Comparison of ENCODE assay signal across 8 cellular contexts in genomic region chr19:21835810-21836444, GRCh38. TPM values are rescaled to one million over a fixed set of nuclear protein-coding genes. Genes with fewer than 3 reads are reported as not detected.
DNase-seq lines count a peak whose midpoint lies in the region; ATAC-seq and TF ChIP-seq lines count a peak whose summit lies in the region.

TSS of gene ZNF43 (minus strand) at chr19:21836182. CDS start at chr19:21836038, 144 bp downstream.

- TF ChIP-seq POLR2A in testis (IDR thresholded peaks at IDR 0.05) = peak; percentile 45

- H3K4me1 Mint-ChIP-seq in Calu3 (ENCODE audit: low read depth, unreplicated experiment) = no peaks in the 10 kb centered on the region

- intact Hi-C loops in Calu3 (cut with micrococcal nuclease; ENCODE audit: unreplicated experiment) = no loop called here
- intact Hi-C loops in head of caudate nucleus (cut with DNase I) = no loop called here
- intact Hi-C loops in testis (cut with DNase I; ENCODE audit: low total_unique reads) = no loop called here

- H3K4me1 ChIP-seq in osteoblast (ENCODE audit: insufficient read depth, low read length) (peaks cover 12% of the 10 kb centered on the region), testis (peaks cover 5% of the 10 kb centered on the region)

- peaks cover 3% of the 10 kb centered on the region for H3K9me3 Mint-ChIP-seq in Calu3 (ENCODE audit: low read depth, unreplicated experiment)

- peak within 1 kb of the TSS; percentile 74 for H3K4me3 ChIP-seq in Jurkat, Clone E6-1 (ENCODE audit: low read length)
- H3K4me3 ChIP-seq in osteoblast (ENCODE audit: insufficient read depth, low read length) = peak within 1 kb of the TSS; percentile 90
- H3K4me3 ChIP-seq in testis = peak within 1 kb of the TSS; percentile 72 to 86

- CTCF ChIA-PET in Calu3 (lab: Charles Lee) = no interaction called here

- no peaks in the 10 kb centered on the region for H4K20me1 ChIP-seq in osteoblast (ENCODE audit: insufficient read depth, low read length)

- H3K27me3 ChIP-seq in osteoblast (ENCODE audit: insufficient read depth, low read length) = no peaks in the 10 kb centered on the region
- H3K27me3 ChIP-seq in testis = no peaks in the 10 kb centered on the region

- H3K9me3 ChIP-seq in osteoblast (ENCODE audit: low read depth, low read length) (no peaks in the 10 kb centered on the region), testis (no peaks in the 10 kb centered on the region)

- H3K36me3 Mint-ChIP-seq in Calu3 (ENCODE audit: insufficient read depth, unreplicated experiment) = peaks cover 8% of the 10 kb centered on the region

- H3K36me3 ChIP-seq in osteoblast (ENCODE audit: insufficient read depth, low read length) (no peaks in the 10 kb centered on the region), testis (ENCODE audit: low read depth, missing control alignments) (no peaks in the 10 kb centered on the region)

- peak; percentile 70 for DNase-seq in Calu3
- peak; percentile 92 for DNase-seq in Jurkat, Clone E6-1 (ENCODE audit: low read depth, low spot score)
- peak; percentile 86 for DNase-seq in activated naive CD8-positive, alpha-beta T cell treated with anti-CD3 and anti-CD28 coated beads, Interleukin-2, amount 50 U/mL, for 16 hours (ENCODE audit: low read depth, low spot score)
- peak; percentile 94 to 99 (median 97) for DNase-seq in head of caudate nucleus
- DNase-seq in osteoblast (ENCODE audit: insufficient read length, low spot score, missing footprints) = peak; percentile 94
- peak; percentile 99 for DNase-seq in testis

- H3K27ac Mint-ChIP-seq in Calu3 (ENCODE audit: unreplicated experiment) = peak within 1 kb of the TSS; percentile 85

- 2 to 5% methylated on average over 2 to 29 of the region's 29 CpGs for WGBS in testis, 2 donors

- H3K27me3 Mint-ChIP-seq in Calu3 (ENCODE audit: unreplicated experiment) = no peaks in the 10 kb centered on the region

- TF ChIP-seq CTCF in Calu3 (IDR thresholded peaks at IDR 0.05; ENCODE audit: unreplicated experiment) = no peak
- no peak for TF ChIP-seq CTCF in osteoblast (IDR thresholded peaks at IDR 0.05; ENCODE audit: extremely low read depth, low read depth, low read length)
- peak in 1 of 3 experiments; percentile 1 for TF ChIP-seq CTCF in testis (IDR thresholded peaks at IDR 0.05)

- H3K4me2 ChIP-seq in osteoblast (ENCODE audit: insufficient read depth, low read length) = peak within 1 kb of the TSS; percentile 85

- peak within 1 kb of the TSS; percentile 70 for H3K4me3 Mint-ChIP-seq in Calu3 (ENCODE audit: low read depth, unreplicated experiment)

- no TSS peak for BruUV-seq in Calu3 (replicated peaks; lab: Mats Ljungman, UMichigan)

- ATAC-seq in GM21423 (IDR thresholded peaks at IDR 0.05; ENCODE audit: unreplicated experiment) (peak; percentile 97), SK-N-SH treated with all-trans-retinoic acid at 6 μM for 48 hours (peak; percentile 99)

- peak within 1 kb of the TSS; percentile 99 for H2AFZ ChIP-seq in osteoblast (ENCODE audit: low read length)

- H3K79me2 ChIP-seq in osteoblast (ENCODE audit: insufficient read depth, low read length) = peaks cover 36% of the 10 kb centered on the region

- H3K27ac ChIP-seq in osteoblast (ENCODE audit: low read depth, low read length) (peak within 1 kb of the TSS; percentile 93), testis (peak within 1 kb of the TSS; percentile 88 to 96)

TF ChIP-seq in SK-N-SH treated with all-trans-retinoic acid at 6 μM for 48 hours, 23 proteins besides CTCF, POLR2A, EP300 and RAD21 (continues in another document):
- TF ChIP-seq PPARA (CRISPR knock-in tag; IDR thresholded peaks at IDR 0.05; ENCODE audit: borderline replicate concordance) (no peak), ZC3H10 (CRISPR knock-in tag; IDR thresholded peaks at IDR 0.05) (no peak), POU6F1 (CRISPR knock-in tag; IDR thresholded peaks at IDR 0.05; ENCODE audit: borderline replicate concordance, low read depth) (no peak), ARNTL (CRISPR knock-in tag; IDR thresholded peaks at IDR 0.05; ENCODE audit: borderline replicate concordance, low read depth) (no peak), ZFP30 (CRISPR knock-in tag; IDR thresholded peaks at IDR 0.05) (0 out of 2 replicates have a peak, but pooled peaks have one; percentile 3), BACH2 (CRISPR knock-in tag; IDR thresholded peaks at IDR 0.05; ENCODE audit: borderline replicate concordance) (no peak), ZNF565 (CRISPR knock-in tag; conservative IDR thresholded peaks at IDR 0.05; ENCODE audit: low read depth) (no peak; the same call in 1 of the 2 replicates), SNAI2 (CRISPR knock-in tag; IDR thresholded peaks at IDR 0.05) (peak; percentile 59; the same call in 1 of the 2 replicates), TCF4 (CRISPR knock-in tag; IDR thresholded peaks at IDR 0.05; ENCODE audit: borderline replicate concordance) (no peak), CSDC2 (CRISPR knock-in tag; IDR thresholded peaks at IDR 0.05) (no peak), RARB (CRISPR knock-in tag; IDR thresholded peaks at IDR 0.05) (no peak), ZNF70 (CRISPR knock-in tag; IDR thresholded peaks at IDR 0.05) (no peak), ZNF8 (CRISPR knock-in tag; IDR thresholded peaks at IDR 0.05) (no peak), GLIS3 (CRISPR knock-in tag; IDR thresholded peaks at IDR 0.05) (0 out of 2 replicates have a peak, but pooled peaks have one; percentile 57)
- TF ChIP-seq, protein P1, sequence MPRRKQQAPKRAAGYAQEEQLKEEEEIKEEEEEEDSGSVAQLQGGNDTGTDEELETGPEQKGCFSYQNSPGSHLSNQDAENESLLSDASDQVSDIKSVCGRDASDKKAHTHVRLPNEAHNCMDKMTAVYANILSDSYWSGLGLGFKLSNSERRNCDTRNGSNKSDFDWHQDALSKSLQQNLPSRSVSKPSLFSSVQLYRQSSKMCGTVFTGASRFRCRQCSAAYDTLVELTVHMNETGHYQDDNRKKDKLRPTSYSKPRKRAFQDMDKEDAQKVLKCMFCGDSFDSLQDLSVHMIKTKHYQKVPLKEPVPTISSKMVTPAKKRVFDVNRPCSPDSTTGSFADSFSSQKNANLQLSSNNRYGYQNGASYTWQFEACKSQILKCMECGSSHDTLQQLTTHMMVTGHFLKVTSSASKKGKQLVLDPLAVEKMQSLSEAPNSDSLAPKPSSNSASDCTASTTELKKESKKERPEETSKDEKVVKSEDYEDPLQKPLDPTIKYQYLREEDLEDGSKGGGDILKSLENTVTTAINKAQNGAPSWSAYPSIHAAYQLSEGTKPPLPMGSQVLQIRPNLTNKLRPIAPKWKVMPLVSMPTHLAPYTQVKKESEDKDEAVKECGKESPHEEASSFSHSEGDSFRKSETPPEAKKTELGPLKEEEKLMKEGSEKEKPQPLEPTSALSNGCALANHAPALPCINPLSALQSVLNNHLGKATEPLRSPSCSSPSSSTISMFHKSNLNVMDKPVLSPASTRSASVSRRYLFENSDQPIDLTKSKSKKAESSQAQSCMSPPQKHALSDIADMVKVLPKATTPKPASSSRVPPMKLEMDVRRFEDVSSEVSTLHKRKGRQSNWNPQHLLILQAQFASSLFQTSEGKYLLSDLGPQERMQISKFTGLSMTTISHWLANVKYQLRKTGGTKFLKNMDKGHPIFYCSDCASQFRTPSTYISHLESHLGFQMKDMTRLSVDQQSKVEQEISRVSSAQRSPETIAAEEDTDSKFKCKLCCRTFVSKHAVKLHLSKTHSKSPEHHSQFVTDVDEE (CRISPR knock-in tag; IDR thresholded peaks at IDR 0.05) = 0 out of 2 replicates have a peak, but pooled peaks have one; percentile 27
- TF ChIP-seq, protein P2, sequence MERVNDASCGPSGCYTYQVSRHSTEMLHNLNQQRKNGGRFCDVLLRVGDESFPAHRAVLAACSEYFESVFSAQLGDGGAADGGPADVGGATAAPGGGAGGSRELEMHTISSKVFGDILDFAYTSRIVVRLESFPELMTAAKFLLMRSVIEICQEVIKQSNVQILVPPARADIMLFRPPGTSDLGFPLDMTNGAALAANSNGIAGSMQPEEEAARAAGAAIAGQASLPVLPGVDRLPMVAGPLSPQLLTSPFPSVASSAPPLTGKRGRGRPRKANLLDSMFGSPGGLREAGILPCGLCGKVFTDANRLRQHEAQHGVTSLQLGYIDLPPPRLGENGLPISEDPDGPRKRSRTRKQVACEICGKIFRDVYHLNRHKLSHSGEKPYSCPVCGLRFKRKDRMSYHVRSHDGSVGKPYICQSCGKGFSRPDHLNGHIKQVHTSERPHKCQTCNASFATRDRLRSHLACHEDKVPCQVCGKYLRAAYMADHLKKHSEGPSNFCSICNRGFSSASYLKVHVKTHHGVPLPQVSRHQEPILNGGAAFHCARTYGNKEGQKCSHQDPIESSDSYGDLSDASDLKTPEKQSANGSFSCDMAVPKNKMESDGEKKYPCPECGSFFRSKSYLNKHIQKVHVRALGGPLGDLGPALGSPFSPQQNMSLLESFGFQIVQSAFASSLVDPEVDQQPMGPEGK (CRISPR knock-in tag; IDR thresholded peaks at IDR 0.05; ENCODE audit: borderline replicate concordance) = 0 out of 2 replicates have a peak, but pooled peaks have one; percentile 17

RNA-seq across cellular contexts. Expression of gene ZNF43, which starts in this region (rescaled TPM):
- total RNA-seq in Calu3 (2022) = 6.1 and 6.5 TPM in 2 replicates
- 0.55 TPM for polyA plus RNA-seq in Jurkat, Clone E6-1 (2012; ENCODE audit: insufficient read depth, insufficient read length)
- 6.5 and 8.0 TPM in 2 replicates for total RNA-seq in osteoblast
- total RNA-seq in testis = 10 to 100 TPM; 24.0 to 30.4 TPM
- polyA plus RNA-seq in testis (ENCODE audit: insufficient read depth, low read depth, low replicate concordance) = 6.4 TPM

Comparison
In these comparisons a context has a peak if more than half of its experiments do, and no peak if none do; other contexts are left out.
1. Peak in every context shown above with its lines: DNase-seq, ATAC-seq, H3K4me3 ChIP-seq and H3K27ac ChIP-seq.